ENCODE assay signal across 21 cellular contexts in the genomic region with DNA sequence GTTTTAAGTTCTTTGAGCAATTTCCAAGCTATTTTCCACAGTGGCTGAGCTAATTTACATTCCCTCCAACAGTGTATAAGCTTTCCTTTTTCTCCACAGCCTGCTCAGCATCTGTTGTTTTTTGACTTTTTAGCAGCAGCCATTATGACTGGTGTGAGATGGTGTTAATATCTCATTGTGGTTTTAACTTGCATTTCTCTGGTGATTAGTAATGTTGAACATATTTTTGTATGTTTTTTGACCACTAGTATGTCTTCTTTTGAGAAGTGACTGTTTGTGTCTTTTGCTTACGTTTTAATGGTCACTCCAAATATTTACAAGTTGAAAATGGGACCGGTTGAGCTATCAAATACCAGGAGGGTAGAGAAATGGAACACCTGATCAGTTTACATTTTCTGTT. TPM values are rescaled to one million over a fixed set of nuclear protein-coding genes. Genes with fewer than 3 reads are reported as not detected.
"Had no signal": no experiment of that assay in that cellular context is flagged by ENCODE, and none has a peak within 500 bp of the region (broad histone marks: within the 10 kb centered on the region; RNA-seq: fewer than 3 reads in every experiment).

No MANE protein-coding gene starts in this region.

- H3K4me3 ChIP-seq: gastrocnemius medialis, heart left ventricle, right lobe of liver, stomach, testis, upper lobe of left lung had no signal

- DNase-seq: activated naive CD4-positive, alpha-beta T cell; activated naive CD8-positive, alpha-beta T cell treated with anti-CD3 and anti-CD28 coated beads, Interleukin-2, amount 10 ng/mL, durations not matched to agents 7 days and 5 days; activated T-cell treated with anti-CD3 and anti-CD28 coated beads for 4 hours; anterior cingulate cortex; gastrocnemius medialis; heart left ventricle; immature natural killer cell; right lobe of liver; stimulated activated CD4-positive, alpha-beta T cell treated with anti-CD3 and anti-CD28 coated beads, Interleukin-1b, Interleukin-23, amount 100 ng/mL, for 48 hours; stomach; T-cell; T-helper 9 cell; testis; upper lobe of left lung had no signal

- H3K27ac Mint-ChIP-seq: activated naive CD8-positive, alpha-beta T cell treated with anti-CD3 and anti-CD28 coated beads, Interleukin-2, amount 10 ng/mL, durations not matched to agents 7 days and 5 days; immature natural killer cell; T-cell had no signal

- H3K9me3 Mint-ChIP-seq: activated naive CD8-positive, alpha-beta T cell treated with anti-CD3 and anti-CD28 coated beads, Interleukin-2, amount 10 ng/mL, durations not matched to agents 7 days and 5 days; T-cell had no signal

- H3K27me3 ChIP-seq: gastrocnemius medialis, heart left ventricle, right lobe of liver, stomach, testis, upper lobe of left lung had no signal

- H3K4me1 ChIP-seq: gastrocnemius medialis, right lobe of liver, testis had no signal

- H3K27ac ChIP-seq: heart left ventricle, right lobe of liver, stomach, testis, upper lobe of left lung had no signal

- H3K4me3 Mint-ChIP-seq: activated naive CD8-positive, alpha-beta T cell treated with anti-CD3 and anti-CD28 coated beads, Interleukin-2, amount 10 ng/mL, durations not matched to agents 7 days and 5 days; immature natural killer cell; T-cell had no signal

- H3K36me3 ChIP-seq: gastrocnemius medialis, heart left ventricle, right lobe of liver, stomach, upper lobe of left lung had no signal

- H3K36me3 Mint-ChIP-seq: activated naive CD8-positive, alpha-beta T cell treated with anti-CD3 and anti-CD28 coated beads, Interleukin-2, amount 10 ng/mL, durations not matched to agents 7 days and 5 days; T-cell had no signal

- H3K9me3 ChIP-seq: gastrocnemius medialis, heart left ventricle, right lobe of liver, stomach, testis, upper lobe of left lung had no signal

- H3K4me1 Mint-ChIP-seq: activated naive CD8-positive, alpha-beta T cell treated with anti-CD3 and anti-CD28 coated beads, Interleukin-2, amount 10 ng/mL, durations not matched to agents 7 days and 5 days; immature natural killer cell; T-cell had no signal

RNA-seq across cellular contexts. Expression of a gene that starts 20.4 kb away (rescaled TPM):
- total RNA-seq: activated naive CD8-positive, alpha-beta T cell treated with anti-CD3 and anti-CD28 coated beads, Interleukin-2, amount 10 ng/mL, durations not matched to agents 7 days and 5 days had no signal

RNA-seq across cellular contexts. Expression of a gene that starts 35.6 kb away (rescaled TPM):
- total RNA-seq: activated naive CD8-positive, alpha-beta T cell treated with anti-CD3 and anti-CD28 coated beads, Interleukin-2, amount 10 ng/mL, durations not matched to agents 7 days and 5 days; cardiac septum; gastrocnemius medialis; heart left ventricle; liver; mesenteric fat pad; omental fat pad; pulmonary artery endothelial cell; right lobe of liver; stomach; T-cell; testis; upper lobe of left lung had no signal
- polyA plus RNA-seq: esophagus, heart left ventricle, immature natural killer cell, liver, neural cell, stomach had no signal

RNA-seq across cellular contexts. Expression of a gene that starts 51.4 kb away (rescaled TPM):
- total RNA-seq: activated naive CD8-positive, alpha-beta T cell treated with anti-CD3 and anti-CD28 coated beads, Interleukin-2, amount 10 ng/mL, durations not matched to agents 7 days and 5 days had no signal
- polyA plus RNA-seq: immature natural killer cell had no signal
